12 cellular contexts compared by ENCODE assay signal in genomic region chr15:23690450-23690852, GRCh38. TPM values are rescaled to one million over a fixed set of nuclear protein-coding genes. Genes with fewer than 3 reads are reported as not detected.
DNase-seq lines count a peak whose midpoint lies in the region; ATAC-seq and TF ChIP-seq lines count a peak whose summit lies in the region.
"Had no signal": no experiment of that assay in that cellular context is flagged by ENCODE, and none has a peak within 500 bp of the region (broad histone marks: within the 10 kb centered on the region; RNA-seq: fewer than 3 reads in every experiment).

No MANE protein-coding gene starts in this region.

- no peaks in the 10 kb centered on the region for H3K27me3 ChIP-seq in neuron (ENCODE audit: insufficient read depth, low read length)

- H3K4me3 ChIP-seq in neuron (ENCODE audit: low read length): no peak overlapping the region

- peaks cover 2% of the 10 kb centered on the region for H3K9me3 Mint-ChIP-seq in glutamatergic neuron (ENCODE audit: unreplicated experiment)
- peaks cover 16% of the 10 kb centered on the region for H3K9me3 Mint-ChIP-seq in osteocyte (ENCODE audit: unreplicated experiment)

- H3K4me1 ChIP-seq in neuron (ENCODE audit: insufficient read depth, low read length): peaks cover 19% of the 10 kb centered on the region

- H3K4me3 Mint-ChIP-seq in glutamatergic neuron (ENCODE audit: unreplicated experiment) (no peak overlapping the region), osteocyte (ENCODE audit: unreplicated experiment) (no peak overlapping the region)
- H3K4me3 Mint-ChIP-seq: activated CD4-positive, alpha-beta T cell treated with anti-CD3 and anti-CD28 coated beads, Interleukin-2, amount 10 ng/mL, durations not matched to agents 7 days and 5 days; CD4-positive, alpha-beta memory T cell had no signal

- no peak for ATAC-seq in HG03280 (IDR thresholded peaks at IDR 0.05; ENCODE audit: unreplicated experiment)

- peaks cover 10% of the 10 kb centered on the region for H3K27me3 Mint-ChIP-seq in glutamatergic neuron (ENCODE audit: unreplicated experiment)
- H3K27me3 Mint-ChIP-seq in osteocyte (ENCODE audit: unreplicated experiment): no peaks in the 10 kb centered on the region
- H3K27me3 Mint-ChIP-seq: activated CD4-positive, alpha-beta T cell treated with anti-CD3 and anti-CD28 coated beads, Interleukin-2, amount 10 ng/mL, durations not matched to agents 7 days and 5 days; naive B cell had no signal

- no peaks in the 10 kb centered on the region for H3K9me3 ChIP-seq in neuron (ENCODE audit: low read length)

- H3K36me3 ChIP-seq in neuron (ENCODE audit: insufficient read depth, low read length): no peaks in the 10 kb centered on the region

- TF ChIP-seq CTCF in glutamatergic neuron (IDR thresholded peaks at IDR 0.05; ENCODE audit: partially characterized antibody, unreplicated experiment) (no peak), osteocyte (IDR thresholded peaks at IDR 0.05) (no peak)

- H3K36me3 Mint-ChIP-seq in glutamatergic neuron (ENCODE audit: unreplicated experiment) (peaks cover 7% of the 10 kb centered on the region), osteocyte (ENCODE audit: unreplicated experiment) (no peaks in the 10 kb centered on the region)
- H3K36me3 Mint-ChIP-seq: CD4-positive, alpha-beta memory T cell; naive B cell had no signal

- DNase-seq in AG08395 (ENCODE audit: low spot score): peak; percentile 51
- DNase-seq in RPMI7951 (ENCODE audit: low read depth): peak; percentile 12
- peak; percentile 57 for DNase-seq in glutamatergic neuron
- no peak for DNase-seq in RPMI8226
- DNase-seq in stimulated activated CD4-positive, alpha-beta T cell treated with anti-CD3 and anti-CD28 coated beads, Interleukin-2, amount 100 ng/mL, for 24 hours: no peak
- DNase-seq in osteocyte (ENCODE audit: extremely low spot score, unreplicated experiment): no peak
- DNase-seq: activated CD4-positive, alpha-beta T cell treated with anti-CD3 and anti-CD28 coated beads, Interleukin-2, amount 10 ng/mL, durations not matched to agents 7 days and 5 days; CD4-positive, alpha-beta memory T cell; naive B cell had no signal

- H3K27ac Mint-ChIP-seq in glutamatergic neuron (ENCODE audit: unreplicated experiment) (no peak overlapping the region), osteocyte (ENCODE audit: unreplicated experiment) (no peak overlapping the region)
- H3K27ac Mint-ChIP-seq: activated CD4-positive, alpha-beta T cell treated with anti-CD3 and anti-CD28 coated beads, Interleukin-2, amount 10 ng/mL, durations not matched to agents 7 days and 5 days; naive B cell had no signal

- peaks cover 11% of the 10 kb centered on the region for H3K4me1 Mint-ChIP-seq in glutamatergic neuron (ENCODE audit: low read depth, unreplicated experiment)
- peaks cover 3% of the 10 kb centered on the region for H3K4me1 Mint-ChIP-seq in osteocyte (ENCODE audit: unreplicated experiment)
- H3K4me1 Mint-ChIP-seq: activated CD4-positive, alpha-beta T cell treated with anti-CD3 and anti-CD28 coated beads, Interleukin-2, amount 10 ng/mL, durations not matched to agents 7 days and 5 days; CD4-positive, alpha-beta memory T cell; naive B cell had no signal

- peak overlapping the region; percentile 76 for H2AFZ ChIP-seq in neuron (ENCODE audit: low read depth, low read length)

RNA-seq across cellular contexts. Expression of gene NDN, which starts 3.3 kb away (rescaled TPM):
- total RNA-seq in RPMI7951 (2014; rRNA removed; shearing (Covaris generic)): 24.0 and 30.2 TPM in 2 replicates
- 115 TPM for total RNA-seq in glutamatergic neuron (ENCODE audit: unreplicated experiment)
- 27.8 and 29.7 TPM in 2 replicates for total RNA-seq in osteocyte

RNA-seq across cellular contexts. Expression of gene MAGEL2, which starts 42.8 kb away (rescaled TPM):
- total RNA-seq in RPMI7951 (2014; rRNA removed; shearing (Covaris generic)): not detected in 2 replicates
- total RNA-seq in glutamatergic neuron (ENCODE audit: unreplicated experiment): 27.1 TPM
- 1.4 and 1.5 TPM in 2 replicates for total RNA-seq in osteocyte
- total RNA-seq: activated CD4-positive, alpha-beta T cell treated with anti-CD3 and anti-CD28 coated beads, Interleukin-2, amount 10 ng/mL, durations not matched to agents 7 days and 5 days; CD4-positive, alpha-beta memory T cell; dermis microvascular lymphatic vessel endothelial cell had no signal

Comparison
In these comparisons a context has a peak if more than half of its experiments do, and no peak if none do; other contexts are left out.
1. DNase-seq: peak in AG08395 (single experiment), RPMI7951 (single experiment) and glutamatergic neuron (single experiment); none in RPMI8226 (single experiment), stimulated activated CD4-positive, alpha-beta T cell treated with anti-CD3 and anti-CD28 coated beads, Interleukin-2, amount 100 ng/mL, for 24 hours (0 of 2) and osteocyte (single experiment).
2. RNA of gene MAGEL2, which starts 42.8 kb away (total RNA-seq): 27.1 TPM in glutamatergic neuron (single experiment); 1.4 to 1.5 TPM in osteocyte and not detected in RPMI7951; every median in the first group is over 10 times any median in the second.